1 cellular context compared by ENCODE assay signal in the genomic region with DNA sequence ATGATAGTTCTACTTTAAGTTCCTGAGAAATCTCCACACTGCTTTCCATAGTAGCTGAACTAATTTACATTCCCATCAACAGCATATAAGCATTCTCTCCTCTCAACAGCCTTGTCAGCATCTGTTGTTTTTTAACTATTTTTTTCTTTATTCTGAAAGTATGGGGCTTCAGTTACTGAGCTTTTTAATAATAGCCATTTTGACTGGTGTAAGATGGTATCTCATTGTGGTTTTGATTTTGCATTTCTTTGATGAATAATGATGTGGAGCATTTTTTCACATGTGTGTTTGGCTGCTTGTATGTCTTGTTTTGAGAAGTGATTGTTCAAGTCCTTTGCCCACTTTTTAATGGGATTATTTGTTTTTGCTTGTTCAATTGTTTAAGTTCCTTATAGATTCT.
TF ChIP-seq lines count a peak whose summit lies in the region.

No MANE protein-coding gene starts in this region.

TF ChIP-seq in IMR-90, 13 proteins besides CTCF, POLR2A, EP300 and RAD21:
- TF ChIP-seq RFX5 (IDR thresholded peaks at IDR 0.05; ENCODE audit: low read depth, low read length) (no peak), BHLHE40 (IDR thresholded peaks at IDR 0.05; ENCODE audit: low read depth, low read length) (no peak), FOS (IDR thresholded peaks at IDR 0.05; ENCODE audit: low read depth, low read length) (no peak), SMC3 (IDR thresholded peaks at IDR 0.05; ENCODE audit: low read depth, low read length) (no peak), CHD1 (IDR thresholded peaks at IDR 0.05; ENCODE audit: low read depth, low read length) (no peak)
- TF ChIP-seq, protein P1, sequence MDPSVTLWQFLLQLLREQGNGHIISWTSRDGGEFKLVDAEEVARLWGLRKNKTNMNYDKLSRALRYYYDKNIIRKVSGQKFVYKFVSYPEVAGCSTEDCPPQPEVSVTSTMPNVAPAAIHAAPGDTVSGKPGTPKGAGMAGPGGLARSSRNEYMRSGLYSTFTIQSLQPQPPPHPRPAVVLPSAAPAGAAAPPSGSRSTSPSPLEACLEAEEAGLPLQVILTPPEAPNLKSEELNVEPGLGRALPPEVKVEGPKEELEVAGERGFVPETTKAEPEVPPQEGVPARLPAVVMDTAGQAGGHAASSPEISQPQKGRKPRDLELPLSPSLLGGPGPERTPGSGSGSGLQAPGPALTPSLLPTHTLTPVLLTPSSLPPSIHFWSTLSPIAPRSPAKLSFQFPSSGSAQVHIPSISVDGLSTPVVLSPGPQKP (IDR thresholded peaks at IDR 0.05; ENCODE audit: borderline replicate concordance, low read depth, low read length) = no peak
- TF ChIP-seq, protein P2, sequence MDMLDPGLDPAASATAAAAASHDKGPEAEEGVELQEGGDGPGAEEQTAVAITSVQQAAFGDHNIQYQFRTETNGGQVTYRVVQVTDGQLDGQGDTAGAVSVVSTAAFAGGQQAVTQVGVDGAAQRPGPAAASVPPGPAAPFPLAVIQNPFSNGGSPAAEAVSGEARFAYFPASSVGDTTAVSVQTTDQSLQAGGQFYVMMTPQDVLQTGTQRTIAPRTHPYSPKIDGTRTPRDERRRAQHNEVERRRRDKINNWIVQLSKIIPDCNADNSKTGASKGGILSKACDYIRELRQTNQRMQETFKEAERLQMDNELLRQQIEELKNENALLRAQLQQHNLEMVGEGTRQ (IDR thresholded peaks at IDR 0.05; ENCODE audit: low read depth, low read length) = no peak
